Comparison of ENCODE assay signal across 8 cellular contexts in the genomic region with DNA sequence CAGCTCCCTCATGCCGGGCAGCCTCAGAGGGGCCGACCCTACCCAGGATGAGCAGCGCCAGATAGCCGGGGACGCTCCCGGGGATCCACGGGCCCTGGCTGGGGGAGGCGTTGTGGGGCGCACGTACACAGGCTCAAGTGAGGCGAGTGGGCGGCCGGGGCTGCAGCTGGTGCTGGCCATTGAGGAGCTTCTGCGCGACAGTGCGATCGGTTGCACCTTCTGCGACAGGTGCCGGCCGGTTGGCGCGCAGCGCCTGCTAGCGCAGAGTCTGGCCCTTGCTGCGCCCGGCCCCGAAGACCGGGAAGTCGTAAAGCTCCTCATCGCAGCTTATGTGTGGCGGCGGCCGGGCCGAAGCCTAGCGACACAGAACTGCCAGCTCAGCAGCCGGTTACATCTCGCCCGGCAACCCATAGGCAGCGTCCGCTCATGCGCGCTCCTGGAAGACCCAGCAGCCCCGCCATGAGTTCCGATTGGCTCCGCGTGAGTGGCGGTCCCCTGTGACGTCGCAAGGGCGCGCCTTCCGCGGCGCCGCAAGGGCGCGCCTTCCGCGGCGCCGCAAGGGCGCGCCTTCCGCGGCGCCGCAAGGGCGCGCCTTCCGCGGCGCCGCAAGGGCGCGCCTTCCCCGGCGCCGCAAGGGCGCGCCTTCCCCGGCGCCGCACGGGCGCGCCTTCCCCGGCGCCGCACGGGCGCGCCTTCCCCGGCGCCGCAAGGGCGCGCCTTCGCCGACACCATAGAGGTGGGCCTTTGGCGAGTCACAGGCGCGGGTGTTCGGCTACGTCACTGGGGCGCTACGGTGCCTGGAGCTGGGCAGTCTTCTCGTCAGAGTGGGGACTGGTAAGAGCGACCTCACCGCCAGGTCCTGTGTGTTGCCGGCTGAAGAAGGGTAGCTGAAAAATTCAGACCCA.
A peak's percentile ranks its signal among the peaks of the same experiment; 100 is the strongest.
DNase-seq lines count a peak whose midpoint lies in the region; ATAC-seq and TF ChIP-seq lines count a peak whose summit lies in the region.
"Not testable (repeated sequence)": the region's sequence is repeated elsewhere in the genome, so short reads cannot be mapped to it uniquely, and the experiment has no call there.

No MANE protein-coding gene starts in this region.

- H3K4me1 Mint-ChIP-seq in activated naive CD8-positive, alpha-beta T cell treated with anti-CD3 and anti-CD28 coated beads, Interleukin-2, amount 50 U/mL, for 24 hours, result not testable (repeated sequence)

- H3K36me3 Mint-ChIP-seq in activated naive CD8-positive, alpha-beta T cell treated with anti-CD3 and anti-CD28 coated beads, Interleukin-2, amount 50 U/mL, for 24 hours (ENCODE audit: low read depth), result not testable (repeated sequence)

- intact Hi-C loops in cardiac septum (cut with DNase I), result not testable (repeated sequence)

- DNase-seq in NCI-H1417 (lab: John Stamatoyannopoulos, UW), result peak; percentile 83 to 90 (median 83)
- peak; percentile 93 for DNase-seq in SW480 (ENCODE audit: low spot score)
- peak; percentile 92 for DNase-seq in activated naive CD8-positive, alpha-beta T cell treated with anti-CD3 and anti-CD28 coated beads, Interleukin-2, amount 50 U/mL, for 24 hours
- DNase-seq in cardiac septum (ENCODE audit: low spot score), result peak; percentile 95
- peak; percentile 41 for DNase-seq in pulmonary artery endothelial cell (ENCODE audit: low read depth, low spot score)
- peak; percentile 96 for DNase-seq in ureter (ENCODE audit: low spot score)

- H3K27ac Mint-ChIP-seq in activated naive CD8-positive, alpha-beta T cell treated with anti-CD3 and anti-CD28 coated beads, Interleukin-2, amount 50 U/mL, for 24 hours, result peak overlapping the region; percentile 97

- peak overlapping the region; percentile 91 for H3K4me3 Mint-ChIP-seq in activated naive CD8-positive, alpha-beta T cell treated with anti-CD3 and anti-CD28 coated beads, Interleukin-2, amount 50 U/mL, for 24 hours

- TF ChIP-seq POLR2A in GM15510 (IDR thresholded peaks at IDR 0.05; ENCODE audit: borderline replicate concordance, extremely low read depth, insufficient read length), result peak; percentile 68

- ATAC-seq in HG02798 (IDR thresholded peaks at IDR 0.05; ENCODE audit: poor library complexity, unreplicated experiment), result peak; percentile 99
- peak; percentile 97 for ATAC-seq in activated naive CD8-positive, alpha-beta T cell treated with anti-CD3 and anti-CD28 coated beads, Interleukin-2, amount 50 U/mL, for 24 hours

- not testable (repeated sequence) for H3K27me3 Mint-ChIP-seq in activated naive CD8-positive, alpha-beta T cell treated with anti-CD3 and anti-CD28 coated beads, Interleukin-2, amount 50 U/mL, for 24 hours

- not testable (repeated sequence) for H3K9me3 Mint-ChIP-seq in activated naive CD8-positive, alpha-beta T cell treated with anti-CD3 and anti-CD28 coated beads, Interleukin-2, amount 50 U/mL, for 24 hours

Comparison
In these comparisons a context has a peak if more than half of its experiments do, and no peak if none do; other contexts are left out.
1. Peak in every context shown above with its lines: DNase-seq and ATAC-seq.
2. DNase-seq: peak in every context shown above with its lines; median percentile 96 in ureter; 95 in cardiac septum; 93 in SW480; 92 in activated naive CD8-positive, alpha-beta T cell treated with anti-CD3 and anti-CD28 coated beads, Interleukin-2, amount 50 U/mL, for 24 hours; 83 in NCI-H1417; 41 in pulmonary artery endothelial cell.